Comparison of ENCODE assay signal across 1 cellular context in genomic region chr17:48577330-48577945, GRCh38.
TF ChIP-seq lines count a peak whose summit lies in the region.

No MANE protein-coding gene starts in this region.

TF ChIP-seq in K562, 482 proteins besides CTCF, POLR2A, EP300 and RAD21 (continued from another document and continues in another):
- TF ChIP-seq AFF1 (IDR thresholded peaks at IDR 0.05; ENCODE audit: low read depth in 1 of 2, partially characterized antibody in 2 of 2) = peak in 1 of 2 experiments; percentile 22
- TF ChIP-seq, protein P1, sequence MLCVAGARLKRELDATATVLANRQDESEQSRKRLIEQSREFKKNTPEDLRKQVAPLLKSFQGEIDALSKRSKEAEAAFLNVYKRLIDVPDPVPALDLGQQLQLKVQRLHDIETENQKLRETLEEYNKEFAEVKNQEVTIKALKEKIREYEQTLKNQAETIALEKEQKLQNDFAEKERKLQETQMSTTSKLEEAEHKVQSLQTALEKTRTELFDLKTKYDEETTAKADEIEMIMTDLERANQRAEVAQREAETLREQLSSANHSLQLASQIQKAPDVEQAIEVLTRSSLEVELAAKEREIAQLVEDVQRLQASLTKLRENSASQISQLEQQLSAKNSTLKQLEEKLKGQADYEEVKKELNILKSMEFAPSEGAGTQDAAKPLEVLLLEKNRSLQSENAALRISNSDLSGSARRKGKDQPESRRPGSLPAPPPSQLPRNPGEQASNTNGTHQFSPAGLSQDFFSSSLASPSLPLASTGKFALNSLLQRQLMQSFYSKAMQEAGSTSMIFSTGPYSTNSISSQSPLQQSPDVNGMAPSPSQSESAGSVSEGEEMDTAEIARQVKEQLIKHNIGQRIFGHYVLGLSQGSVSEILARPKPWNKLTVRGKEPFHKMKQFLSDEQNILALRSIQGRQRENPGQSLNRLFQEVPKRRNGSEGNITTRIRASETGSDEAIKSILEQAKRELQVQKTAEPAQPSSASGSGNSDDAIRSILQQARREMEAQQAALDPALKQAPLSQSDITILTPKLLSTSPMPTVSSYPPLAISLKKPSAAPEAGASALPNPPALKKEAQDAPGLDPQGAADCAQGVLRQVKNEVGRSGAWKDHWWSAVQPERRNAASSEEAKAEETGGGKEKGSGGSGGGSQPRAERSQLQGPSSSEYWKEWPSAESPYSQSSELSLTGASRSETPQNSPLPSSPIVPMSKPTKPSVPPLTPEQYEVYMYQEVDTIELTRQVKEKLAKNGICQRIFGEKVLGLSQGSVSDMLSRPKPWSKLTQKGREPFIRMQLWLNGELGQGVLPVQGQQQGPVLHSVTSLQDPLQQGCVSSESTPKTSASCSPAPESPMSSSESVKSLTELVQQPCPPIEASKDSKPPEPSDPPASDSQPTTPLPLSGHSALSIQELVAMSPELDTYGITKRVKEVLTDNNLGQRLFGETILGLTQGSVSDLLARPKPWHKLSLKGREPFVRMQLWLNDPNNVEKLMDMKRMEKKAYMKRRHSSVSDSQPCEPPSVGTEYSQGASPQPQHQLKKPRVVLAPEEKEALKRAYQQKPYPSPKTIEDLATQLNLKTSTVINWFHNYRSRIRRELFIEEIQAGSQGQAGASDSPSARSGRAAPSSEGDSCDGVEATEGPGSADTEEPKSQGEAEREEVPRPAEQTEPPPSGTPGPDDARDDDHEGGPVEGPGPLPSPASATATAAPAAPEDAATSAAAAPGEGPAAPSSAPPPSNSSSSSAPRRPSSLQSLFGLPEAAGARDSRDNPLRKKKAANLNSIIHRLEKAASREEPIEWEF (CRISPR knock-in tag; IDR thresholded peaks at IDR 0.05) = no peak
- TF ChIP-seq ZNF696 (CRISPR knock-in tag; conservative IDR thresholded peaks at IDR 0.05) = no peak
- TF ChIP-seq, protein P2, sequence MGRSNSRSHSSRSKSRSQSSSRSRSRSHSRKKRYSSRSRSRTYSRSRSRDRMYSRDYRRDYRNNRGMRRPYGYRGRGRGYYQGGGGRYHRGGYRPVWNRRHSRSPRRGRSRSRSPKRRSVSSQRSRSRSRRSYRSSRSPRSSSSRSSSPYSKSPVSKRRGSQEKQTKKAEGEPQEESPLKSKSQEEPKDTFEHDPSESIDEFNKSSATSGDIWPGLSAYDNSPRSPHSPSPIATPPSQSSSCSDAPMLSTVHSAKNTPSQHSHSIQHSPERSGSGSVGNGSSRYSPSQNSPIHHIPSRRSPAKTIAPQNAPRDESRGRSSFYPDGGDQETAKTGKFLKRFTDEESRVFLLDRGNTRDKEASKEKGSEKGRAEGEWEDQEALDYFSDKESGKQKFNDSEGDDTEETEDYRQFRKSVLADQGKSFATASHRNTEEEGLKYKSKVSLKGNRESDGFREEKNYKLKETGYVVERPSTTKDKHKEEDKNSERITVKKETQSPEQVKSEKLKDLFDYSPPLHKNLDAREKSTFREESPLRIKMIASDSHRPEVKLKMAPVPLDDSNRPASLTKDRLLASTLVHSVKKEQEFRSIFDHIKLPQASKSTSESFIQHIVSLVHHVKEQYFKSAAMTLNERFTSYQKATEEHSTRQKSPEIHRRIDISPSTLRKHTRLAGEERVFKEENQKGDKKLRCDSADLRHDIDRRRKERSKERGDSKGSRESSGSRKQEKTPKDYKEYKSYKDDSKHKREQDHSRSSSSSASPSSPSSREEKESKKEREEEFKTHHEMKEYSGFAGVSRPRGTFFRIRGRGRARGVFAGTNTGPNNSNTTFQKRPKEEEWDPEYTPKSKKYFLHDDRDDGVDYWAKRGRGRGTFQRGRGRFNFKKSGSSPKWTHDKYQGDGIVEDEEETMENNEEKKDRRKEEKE (IDR thresholded peaks at IDR 0.05; ENCODE audit: borderline replicate concordance in 1 of 2, control insufficient read depth in 1 of 2, low read depth in 2 of 2, low read length in 1 of 2) = no peak
- TF ChIP-seq CSDE1 (IDR thresholded peaks at IDR 0.05) = no peak
- TF ChIP-seq ZNF41 (CRISPR knock-in tag; conservative IDR thresholded peaks at IDR 0.05) = no peak
- TF ChIP-seq, protein P3, sequence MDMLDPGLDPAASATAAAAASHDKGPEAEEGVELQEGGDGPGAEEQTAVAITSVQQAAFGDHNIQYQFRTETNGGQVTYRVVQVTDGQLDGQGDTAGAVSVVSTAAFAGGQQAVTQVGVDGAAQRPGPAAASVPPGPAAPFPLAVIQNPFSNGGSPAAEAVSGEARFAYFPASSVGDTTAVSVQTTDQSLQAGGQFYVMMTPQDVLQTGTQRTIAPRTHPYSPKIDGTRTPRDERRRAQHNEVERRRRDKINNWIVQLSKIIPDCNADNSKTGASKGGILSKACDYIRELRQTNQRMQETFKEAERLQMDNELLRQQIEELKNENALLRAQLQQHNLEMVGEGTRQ (CRISPR knock-in tag; IDR thresholded peaks at IDR 0.05) = 0 out of 2 replicates have a peak, but pooled peaks have one; percentile 18
- TF ChIP-seq GATAD2A (IDR thresholded peaks at IDR 0.05) = no peak
- TF ChIP-seq MCM2 (IDR thresholded peaks at IDR 0.05; ENCODE audit: low read depth) = no peak
- no peak for TF ChIP-seq MYBL2 (IDR thresholded peaks at IDR 0.05; ENCODE audit: low read depth)
- TF ChIP-seq MYBL2 (CRISPR knock-in tag; IDR thresholded peaks at IDR 0.05; ENCODE audit: borderline replicate concordance) = no peak
- TF ChIP-seq MYNN (IDR thresholded peaks at IDR 0.05) = 0 out of 2 replicates have a peak, but pooled peaks have one; percentile 26
- no peak for TF ChIP-seq MYNN (CRISPR knock-in tag; IDR thresholded peaks at IDR 0.05)
- TF ChIP-seq ZC3H11A (IDR thresholded peaks at IDR 0.05; ENCODE audit: low read depth, low read length) = no peak
- TF ChIP-seq SIX5 (IDR thresholded peaks at IDR 0.05; ENCODE audit: borderline replicate concordance in 1 of 2, insufficient read depth in 1 of 2, low read depth in 1 of 2, low read length in 2 of 2) = no peak
- no peak for TF ChIP-seq FOXK2 (conservative IDR thresholded peaks at IDR 0.05 in 1 of 2, IDR thresholded peaks at IDR 0.05 in 1 of 2; ENCODE audit: low read depth in 2 of 2)
- no peak for TF ChIP-seq SP1 (CRISPR knock-in tag; IDR thresholded peaks at IDR 0.05)
- 0 out of 2 replicates have a peak, but pooled peaks have one; percentile 12 for TF ChIP-seq RNF2 (IDR thresholded peaks at IDR 0.05)
- no peak for TF ChIP-seq ETV5 (CRISPR knock-in tag; IDR thresholded peaks at IDR 0.05; ENCODE audit: low read depth)
- TF ChIP-seq VEZF1 (CRISPR knock-in tag; IDR thresholded peaks at IDR 0.05) = 0 out of 2 replicates have a peak, but pooled peaks have one; percentile 53
- TF ChIP-seq, protein P4, sequence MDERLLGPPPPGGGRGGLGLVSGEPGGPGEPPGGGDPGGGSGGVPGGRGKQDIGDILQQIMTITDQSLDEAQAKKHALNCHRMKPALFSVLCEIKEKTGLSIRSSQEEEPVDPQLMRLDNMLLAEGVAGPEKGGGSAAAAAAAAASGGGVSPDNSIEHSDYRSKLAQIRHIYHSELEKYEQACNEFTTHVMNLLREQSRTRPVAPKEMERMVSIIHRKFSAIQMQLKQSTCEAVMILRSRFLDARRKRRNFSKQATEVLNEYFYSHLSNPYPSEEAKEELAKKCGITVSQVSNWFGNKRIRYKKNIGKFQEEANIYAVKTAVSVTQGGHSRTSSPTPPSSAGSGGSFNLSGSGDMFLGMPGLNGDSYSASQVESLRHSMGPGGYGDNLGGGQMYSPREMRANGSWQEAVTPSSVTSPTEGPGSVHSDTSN (CRISPR knock-in tag; IDR thresholded peaks at IDR 0.05; ENCODE audit: low read depth) = no peak
- TF ChIP-seq, protein P4 (tag; conservative IDR thresholded peaks at IDR 0.05; ENCODE audit: low read depth) = peak; percentile 27; the same call in 1 of the 2 replicates
- no peak; the same call in 1 of the 2 replicates for TF ChIP-seq ZNF263 (CRISPR knock-in tag; IDR thresholded peaks at IDR 0.05; ENCODE audit: borderline replicate concordance)
- no peak for TF ChIP-seq SNRNP70 (optimal IDR thresholded peaks at IDR 0.05; ENCODE audit: low read depth, low read length)
- TF ChIP-seq BCOR (IDR thresholded peaks at IDR 0.05) = no peak
- no peak for TF ChIP-seq ZNF239 (CRISPR knock-in tag; IDR thresholded peaks at IDR 0.05)
- no peak for TF ChIP-seq TFAP4 (CRISPR knock-in tag; IDR thresholded peaks at IDR 0.05; ENCODE audit: borderline replicate concordance)
- TF ChIP-seq FOXA3 (CRISPR knock-in tag; conservative IDR thresholded peaks at IDR 0.05 in 1 of 2, IDR thresholded peaks at IDR 0.05 in 1 of 2) = no peak
- no peak for TF ChIP-seq E2F8 (IDR thresholded peaks at IDR 0.05; ENCODE audit: low read depth, partially characterized antibody)
- peak; percentile 22 for TF ChIP-seq NEUROD1 (IDR thresholded peaks at IDR 0.05; ENCODE audit: borderline replicate concordance, low read depth, low read length, partially characterized antibody)
- TF ChIP-seq RBFOX2 (IDR thresholded peaks at IDR 0.05; ENCODE audit: low read depth, low read length) = peak; percentile 42; the same call in 1 of the 2 replicates
- no peak for TF ChIP-seq TOE1 (IDR thresholded peaks at IDR 0.05; ENCODE audit: borderline replicate concordance)
- TF ChIP-seq TOE1 (CRISPR knock-in tag; IDR thresholded peaks at IDR 0.05; ENCODE audit: borderline replicate concordance, low read depth) = no peak
- TF ChIP-seq ZNF184 (CRISPR knock-in tag; IDR thresholded peaks at IDR 0.05) = no peak
- TF ChIP-seq U2AF1 (optimal IDR thresholded peaks at IDR 0.05; ENCODE audit: low read depth, low read length) = no peak
- TF ChIP-seq OTX1 (CRISPR knock-in tag; IDR thresholded peaks at IDR 0.05) = no peak
- TF ChIP-seq THRAP3 (IDR thresholded peaks at IDR 0.05; ENCODE audit: borderline replicate concordance) = no peak
- no peak for TF ChIP-seq POLR2AphosphoS2 (IDR thresholded peaks at IDR 0.05; ENCODE audit: low read length)
- no peak for TF ChIP-seq EZH2 (IDR thresholded peaks at IDR 0.05; ENCODE audit: borderline replicate concordance, low read depth, low read length)
- TF ChIP-seq HNRNPL (IDR thresholded peaks at IDR 0.05; ENCODE audit: low read depth, low read length) = no peak
- TF ChIP-seq ZNF197 (CRISPR knock-in tag; IDR thresholded peaks at IDR 0.05; ENCODE audit: low read depth) = no peak
- TF ChIP-seq ELF2 (CRISPR knock-in tag; IDR thresholded peaks at IDR 0.05) = no peak
